Comparison of ENCODE assay signal across 8 cellular contexts in genomic region chrX:136909706-136910564, GRCh38. TPM values are rescaled to one million over a fixed set of nuclear protein-coding genes. Genes with fewer than 3 reads are reported as not detected.
DNase-seq lines count a peak whose midpoint lies in the region; ATAC-seq and TF ChIP-seq lines count a peak whose summit lies in the region.

No MANE protein-coding gene starts in this region.

- H2AFZ ChIP-seq in parathyroid adenoma = peak overlapping the region; percentile 93

- H3K36me3 ChIP-seq in adipocyte (ENCODE audit: control insufficient read depth, insufficient read depth, low read length, severe bottlenecking) (no peaks in the 10 kb centered on the region), parathyroid adenoma (ENCODE audit: control insufficient read depth, insufficient read depth, low read length) (no peaks in the 10 kb centered on the region), urinary bladder (ENCODE audit: insufficient read depth) (no peaks in the 10 kb centered on the region)

- intact Hi-C loops in cardiac septum (cut with DNase I) = no loop called here

- H3K4me1 ChIP-seq in adipocyte (ENCODE audit: control insufficient read depth, insufficient read depth, low read length) (peaks cover 9% of the 10 kb centered on the region), parathyroid adenoma (peaks cover 5% of the 10 kb centered on the region), urinary bladder (ENCODE audit: insufficient read depth) (no peaks in the 10 kb centered on the region)

- WGBS in urinary bladder = under 1% methylated on average over 26 of the region's 26 CpGs

- DNase-seq in GM12865 (ENCODE audit: low read depth) (peak; percentile 68), NCI-H1105 treated with DMSO at 0.1 percent for 48 hours (lab: John Stamatoyannopoulos, UW) (peak; percentile 87), SKM-1 treated with dmso at 0.1 percent for 144 hours (lab: John Stamatoyannopoulos, UW; ENCODE audit: unreplicated experiment) (peak; percentile 87), adipocyte (ENCODE audit: low read depth) (peak; percentile 91), cardiac septum (ENCODE audit: low spot score) (peak; percentile 80)

- ATAC-seq in HG02642 (IDR thresholded peaks at IDR 0.05; ENCODE audit: poor library complexity, unreplicated experiment) = peak; percentile 65

- peak overlapping the region; percentile 81 for H3K9ac ChIP-seq in adipocyte (ENCODE audit: low read length)
- H3K9ac ChIP-seq in parathyroid adenoma = no peak overlapping the region

- no peak for TF ChIP-seq CTCF in GM12865 (IDR thresholded peaks at IDR 0.05; ENCODE audit: insufficient read depth, low read depth, low read length, missing control alignments)
- TF ChIP-seq CTCF in parathyroid adenoma (IDR thresholded peaks at IDR 0.05) = no peak

- no peaks in the 10 kb centered on the region for H3K79me2 ChIP-seq in parathyroid adenoma

- peak overlapping the region; percentile 91 for H3K4me2 ChIP-seq in parathyroid adenoma (ENCODE audit: low read length)

- no peaks in the 10 kb centered on the region for H3K27me3 ChIP-seq in adipocyte (replicated peaks; ENCODE audit: control insufficient read depth, insufficient read depth, low read length)
- H3K27me3 ChIP-seq in parathyroid adenoma (ENCODE audit: control insufficient read depth, insufficient read depth, low read length) = no peaks in the 10 kb centered on the region

- peak overlapping the region; percentile 87 for H3K4me3 ChIP-seq in GM12865 (ENCODE audit: low read depth, low read length)
- peak overlapping the region; percentile 88 for H3K4me3 ChIP-seq in adipocyte (ENCODE audit: low read length)
- H3K4me3 ChIP-seq in parathyroid adenoma (ENCODE audit: low read depth, low read length) = peak overlapping the region; percentile 79
- peak overlapping the region; percentile 57 for H3K4me3 ChIP-seq in urinary bladder (ENCODE audit: low read depth, low read length)

- H3K27ac ChIP-seq in parathyroid adenoma (peak overlapping the region; percentile 78), urinary bladder (ENCODE audit: low read depth) (peak overlapping the region; percentile 86)

- H3K9me3 ChIP-seq in adipocyte (ENCODE audit: control insufficient read depth, low read length) (no peaks in the 10 kb centered on the region), parathyroid adenoma (ENCODE audit: control insufficient read depth, low read length) (no peaks in the 10 kb centered on the region)

RNA-seq across cellular contexts. Expression of gene RBMX, which starts 29.4 kb away (rescaled TPM):
- total RNA-seq in cardiac septum (92.7 TPM), urinary bladder (234 TPM)
- 124 TPM for polyA plus RNA-seq in urinary bladder

Comparison
In these comparisons a context has a peak if more than half of its experiments do, and no peak if none do; other contexts are left out.
1. Peak in every context shown above with its lines: DNase-seq, ATAC-seq, H3K4me3 ChIP-seq and H3K27ac ChIP-seq.